ENCODE assay signal across 21 cellular contexts in genomic region chr11:27716216-27716615, GRCh38. TPM values are rescaled to one million over a fixed set of nuclear protein-coding genes. Genes with fewer than 3 reads are reported as not detected.
"Had no signal": no experiment of that assay in that cellular context is flagged by ENCODE, and none has a peak within 500 bp of the region (broad histone marks: within the 10 kb centered on the region; RNA-seq: fewer than 3 reads in every experiment).

No MANE protein-coding gene starts in this region.

- DNase-seq: islet precursor cell; left ventricle myocardium inferior; midbrain; mucosa of descending colon; naive thymus-derived CD4-positive, alpha-beta T cell; ovary; right lobe of liver; stimulated activated CD4-positive, alpha-beta T cell treated with anti-CD3 and anti-CD28 coated beads, Interleukin-1b, Interleukin-23, amount 100 ng/mL, for 48 hours; stimulated activated CD4-positive, alpha-beta T cell treated with anti-CD3 and anti-CD28 coated beads, Interleukin-2, amount 100 ng/mL, for 48 hours; stimulated activated CD4-positive, alpha-beta T cell treated with anti-CD3 and anti-CD28 coated beads, Interleukin-4, amount 100 ng/mL, for 4 hours; stimulated activated CD8-positive, alpha-beta memory T cell treated with anti-CD3 and anti-CD28 coated beads, Interleukin-4, amount 100 ng/mL, for 48 hours; stimulated activated naive CD4-positive, alpha-beta T cell treated with Interleukin-2 at 50 U/mL for 16 hours; stimulated activated naive CD8-positive, alpha-beta T cell treated with anti-CD3 and anti-CD28 coated beads, Interleukin-15, amount 100 ng/mL, for 72 hours; substantia nigra; uterus had no signal

- H3K4me3 ChIP-seq: left ventricle myocardium inferior, lung, mucosa of descending colon, ovary, right atrium auricular region, right lobe of liver, smooth muscle cell, tibial nerve, uterus had no signal

- ATAC-seq: mucosa of descending colon; naive thymus-derived CD4-positive, alpha-beta T cell; natural killer cell treated with Interleukin-12 subunit alpha and Interleukin-12 subunit beta and Interleukin-15 and Interleukin-18, amount 100 ng/mL, for 72 hours; right lobe of liver; stimulated activated memory B cell treated with anti-CD40 and anti-IgM and Interleukin-4, amounts not matched to agents 10 μg/mL and 1 μg/mL and 100 μg/mL, for 72 hours; stimulated activated naive CD8-positive, alpha-beta T cell treated with anti-CD3 and anti-CD28 coated beads, Interleukin-15, amount 100 ng/mL, for 72 hours had no signal

RNA-seq across cellular contexts. Expression of gene BDNF, which starts 16.0 kb away (rescaled TPM):
- total RNA-seq: naive thymus-derived CD4-positive, alpha-beta T cell; natural killer cell treated with Interleukin-12 subunit alpha and Interleukin-12 subunit beta and Interleukin-15 and Interleukin-18, amount 100 ng/mL, for 72 hours had no signal
